10 cellular contexts compared by ENCODE assay signal in genomic region chr2:8324164-8324848, GRCh38.
DNase-seq lines count a peak whose midpoint lies in the region; ATAC-seq and TF ChIP-seq lines count a peak whose summit lies in the region.
"Had no signal": no experiment of that assay in that cellular context is flagged by ENCODE, and none has a peak within 500 bp of the region (broad histone marks: within the 10 kb centered on the region; RNA-seq: fewer than 3 reads in every experiment).

No MANE protein-coding gene starts in this region.

- H3K27me3 Mint-ChIP-seq in activated T-cell treated with anti-CD3 and anti-CD28 coated beads, Interleukin-2, amount 50 U/mL, for 72 hours (ENCODE audit: low read depth): peaks cover 5% of the 10 kb centered on the region
- peaks cover 15% of the 10 kb centered on the region for H3K27me3 Mint-ChIP-seq in activated CD8-positive, alpha-beta memory T cell treated with anti-CD3 and anti-CD28 coated beads, Interleukin-2, amount 10 ng/mL, durations not matched to agents 7 days and 5 days

- H3K9me3 Mint-ChIP-seq in activated T-cell treated with anti-CD3 and anti-CD28 coated beads, Interleukin-2, amount 50 U/mL, for 72 hours: no peaks in the 10 kb centered on the region
- peaks cover 5% of the 10 kb centered on the region for H3K9me3 Mint-ChIP-seq in activated CD8-positive, alpha-beta memory T cell treated with anti-CD3 and anti-CD28 coated beads, Interleukin-2, amount 10 ng/mL, durations not matched to agents 7 days and 5 days (ENCODE audit: low read depth)
- H3K9me3 Mint-ChIP-seq: T-helper 1 cell treated with Interleukin-12 subunit alpha and Interleukin-12 subunit beta and Interleukin-4 antibody, amounts not matched to agents 30 μg/mL and 1 μg/mL, for 36 hours had no signal

- no peaks in the 10 kb centered on the region for H3K9me2 ChIP-seq in OCI-LY7 (ENCODE audit: insufficient read depth, low read length)

- ATAC-seq in activated T-cell treated with anti-CD3 and anti-CD28 coated beads, Interleukin-2, amount 50 U/mL, for 72 hours (replicated peaks in 1 of 2): peak; percentile 69 to 78
- peak; percentile 30 for ATAC-seq in activated CD8-positive, alpha-beta memory T cell treated with anti-CD3 and anti-CD28 coated beads, Interleukin-2, amount 10 ng/mL, durations not matched to agents 7 days and 5 days
- ATAC-seq in stimulated activated naive CD8-positive, alpha-beta T cell treated with anti-CD3 and anti-CD28 coated beads, Interleukin-15, Interleukin-2, amounts not matched to agents 100 U/mL and 50 U/mL, for 24 hours: peak; percentile 28
- ATAC-seq in GM18858 (IDR thresholded peaks at IDR 0.05; ENCODE audit: unreplicated experiment): no peak
- ATAC-seq in GM19351 (IDR thresholded peaks at IDR 0.05; ENCODE audit: unreplicated experiment): no peak

- peak overlapping the region; percentile 29 to 34 for H3K4me3 Mint-ChIP-seq in activated T-cell treated with anti-CD3 and anti-CD28 coated beads, Interleukin-2, amount 50 U/mL, for 72 hours
- H3K4me3 Mint-ChIP-seq in activated CD8-positive, alpha-beta memory T cell treated with anti-CD3 and anti-CD28 coated beads, Interleukin-2, amount 10 ng/mL, durations not matched to agents 7 days and 5 days: no peak overlapping the region
- H3K4me3 Mint-ChIP-seq: T-helper 1 cell treated with Interleukin-12 subunit alpha and Interleukin-12 subunit beta and Interleukin-4 antibody, amounts not matched to agents 30 μg/mL and 1 μg/mL, for 36 hours had no signal

- POLR2A ChIA-PET in OCI-LY7 (lab: Charles Lee): interaction anchor here (0.6 to 1.0 kb wide), 3 partner anchors 10 to 880 kb away, joined by 3 to 4 read pairs (median 3); no protein-coding TSS in a partner anchor

- no peaks in the 10 kb centered on the region for H3K79me2 ChIP-seq in OCI-LY7 (ENCODE audit: insufficient read depth, low read depth, low read length)

- peaks cover 0 to 4% of the 10 kb centered on the region in 2 donors for H3K36me3 Mint-ChIP-seq in activated T-cell treated with anti-CD3 and anti-CD28 coated beads, Interleukin-2, amount 50 U/mL, for 72 hours (ENCODE audit: insufficient read depth in 2 of 2)
- peaks cover 7% of the 10 kb centered on the region for H3K36me3 Mint-ChIP-seq in activated CD8-positive, alpha-beta memory T cell treated with anti-CD3 and anti-CD28 coated beads, Interleukin-2, amount 10 ng/mL, durations not matched to agents 7 days and 5 days

- BruUV-seq in OCI-LY7 (replicated peaks; lab: Mats Ljungman, UMichigan): no TSS peak

- H3K36me3 ChIP-seq in OCI-LY7 (ENCODE audit: insufficient read depth, low read length): no peaks in the 10 kb centered on the region

- intact Hi-C loops in OCI-LY7 (cut with micrococcal nuclease; ENCODE audit: unreplicated experiment): no loop called here

- H2AFZ ChIP-seq in OCI-LY7 (ENCODE audit: low read length): no peak overlapping the region

- peaks cover 45% of the 10 kb centered on the region for H3K4me1 Mint-ChIP-seq in activated T-cell treated with anti-CD3 and anti-CD28 coated beads, Interleukin-2, amount 50 U/mL, for 72 hours (ENCODE audit: low read depth)
- H3K4me1 Mint-ChIP-seq in activated CD8-positive, alpha-beta memory T cell treated with anti-CD3 and anti-CD28 coated beads, Interleukin-2, amount 10 ng/mL, durations not matched to agents 7 days and 5 days: peaks cover 45% of the 10 kb centered on the region

- DNase-seq in activated T-cell treated with anti-CD3 and anti-CD28 coated beads, Interleukin-2, amount 50 U/mL, for 72 hours: peak in 1 of 2 donors; percentile 25
- DNase-seq in activated T-cell treated with anti-CD3 and anti-CD28 coated beads for 4 hours (no peak), NCI-H2171 treated with DMSO at 0.1 percent for 48 hours (lab: John Stamatoyannopoulos, UW) (peak; percentile 92), OCI-LY7 (ENCODE audit: low spot score) (no peak)
- no peak for DNase-seq in activated CD8-positive, alpha-beta memory T cell treated with anti-CD3 and anti-CD28 coated beads, Interleukin-2, amount 10 ng/mL, durations not matched to agents 7 days and 5 days
- DNase-seq in stimulated activated naive CD8-positive, alpha-beta T cell treated with anti-CD3 and anti-CD28 coated beads, Interleukin-15, Interleukin-2, amounts not matched to agents 100 U/mL and 50 U/mL, for 24 hours: no peak

- H3K4me1 ChIP-seq in OCI-LY7 (ENCODE audit: insufficient read depth, low read length, poor library complexity, severe bottlenecking): no peaks in the 10 kb centered on the region

- H3K4me3 ChIP-seq in OCI-LY7 (ENCODE audit: low read depth, low read length, poor library complexity, severe bottlenecking): no peak overlapping the region

- no peak for TF ChIP-seq CTCF in OCI-LY7 (conservative IDR thresholded peaks at IDR 0.05; ENCODE audit: low read length)

- H4K20me1 ChIP-seq in OCI-LY7 (ENCODE audit: insufficient read depth, low read length): no peaks in the 10 kb centered on the region

- H3K9me3 ChIP-seq in OCI-LY7 (ENCODE audit: low read length): no peaks in the 10 kb centered on the region

- no peak overlapping the region for H3K27ac Mint-ChIP-seq in activated T-cell treated with anti-CD3 and anti-CD28 coated beads, Interleukin-2, amount 50 U/mL, for 72 hours
- H3K27ac Mint-ChIP-seq in activated CD8-positive, alpha-beta memory T cell treated with anti-CD3 and anti-CD28 coated beads, Interleukin-2, amount 10 ng/mL, durations not matched to agents 7 days and 5 days: peak overlapping the region; percentile 14
- H3K27ac Mint-ChIP-seq: T-helper 1 cell treated with Interleukin-12 subunit alpha and Interleukin-12 subunit beta and Interleukin-4 antibody, amounts not matched to agents 30 μg/mL and 1 μg/mL, for 36 hours had no signal

- no peak overlapping the region for H3K4me2 ChIP-seq in OCI-LY7 (ENCODE audit: low read length)

- no peak overlapping the region for H3K27ac ChIP-seq in OCI-LY7 (ENCODE audit: low read depth, low read length, poor library complexity, severe bottlenecking)
- H3K27ac ChIP-seq: epithelial cell of prostate had no signal

- CTCF ChIA-PET in activated CD8-positive, alpha-beta memory T cell treated with anti-CD3 and anti-CD28 coated beads, Interleukin-2, amount 10 ng/mL, durations not matched to agents 7 days and 5 days (lab: Charles Lee): interaction anchor here (0.6 to 3.1 kb wide), 4 partner anchors 11 to 577 kb away, joined by 3 to 12 read pairs (median 8); no protein-coding TSS in a partner anchor
- CTCF ChIA-PET in OCI-LY7 (lab: Charles Lee; ENCODE audit: unreplicated experiment): interaction anchor here (1.1 kb wide), 1 partner anchor 16 kb away, joined by 5 read pairs; no protein-coding TSS in a partner anchor

Comparison
In these comparisons a context has a peak if more than half of its experiments do, and no peak if none do; other contexts are left out.
1. ATAC-seq: peak in activated T-cell treated with anti-CD3 and anti-CD28 coated beads, Interleukin-2, amount 50 U/mL, for 72 hours (2 of 2), activated CD8-positive, alpha-beta memory T cell treated with anti-CD3 and anti-CD28 coated beads, Interleukin-2, amount 10 ng/mL, durations not matched to agents 7 days and 5 days (single experiment) and stimulated activated naive CD8-positive, alpha-beta T cell treated with anti-CD3 and anti-CD28 coated beads, Interleukin-15, Interleukin-2, amounts not matched to agents 100 U/mL and 50 U/mL, for 24 hours (single experiment); none in GM18858 (single experiment) and GM19351 (single experiment).